In the genomic region with DNA sequence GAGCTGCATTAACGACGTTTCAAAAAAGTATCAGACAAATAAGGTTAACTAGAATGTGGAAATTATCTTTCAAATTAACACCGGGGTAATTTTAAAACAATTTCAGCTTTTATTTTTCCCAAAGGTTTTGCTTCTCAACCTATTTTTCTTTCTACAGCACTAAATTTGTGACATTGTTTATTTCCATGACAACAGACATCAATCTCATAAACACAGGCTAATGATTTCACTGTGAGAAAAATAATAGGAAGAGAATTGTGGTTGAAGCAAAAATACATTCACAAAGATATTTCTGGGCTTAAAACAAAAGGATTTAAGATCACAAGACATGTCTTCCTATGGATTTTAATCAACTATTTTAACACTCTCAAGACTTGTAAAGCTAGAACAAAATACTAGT, we compare ENCODE assay signal across 19 cellular contexts. TPM values are rescaled to one million over a fixed set of nuclear protein-coding genes. Genes with fewer than 3 reads are reported as not detected.
"Had no signal": no experiment of that assay in that cellular context is flagged by ENCODE, and none has a peak within 500 bp of the region (broad histone marks: within the 10 kb centered on the region; RNA-seq: fewer than 3 reads in every experiment).

No MANE protein-coding gene starts in this region.

- H3K4me1 ChIP-seq: psoas muscle had no signal

- H3K9me3 ChIP-seq: ascending aorta, psoas muscle had no signal

- ATAC-seq: left lobe of liver; psoas muscle; stimulated activated naive B cell treated with anti-CD40 and anti-IgM and Interleukin-4, amounts not matched to agents 10 μg/mL and 1 μg/mL and 100 μg/mL, for 72 hours had no signal

- DNase-seq: activated CD4-positive, alpha-beta T cell treated with anti-CD3 and anti-CD28 coated beads, Interleukin-2, amount 10 ng/mL, durations not matched to agents 7 days and 5 days; activated CD8-positive, alpha-beta memory T cell treated with anti-CD3 and anti-CD28 coated beads for 24 hours; activated gamma-delta T cell; cerebellar nuclear complex; effector CD8-positive, alpha-beta T cell; foreskin melanocyte; glutamatergic neuron; hippocampal formation; midbrain; ovary; psoas muscle; stimulated activated naive B cell treated with anti-CD40 and anti-IgM and Interleukin-4, amounts not matched to agents 10 μg/mL and 1 μg/mL and 100 μg/mL, for 72 hours had no signal

- H3K9me3 Mint-ChIP-seq: activated CD4-positive, alpha-beta T cell treated with anti-CD3 and anti-CD28 coated beads, Interleukin-2, amount 10 ng/mL, durations not matched to agents 7 days and 5 days; activated naive CD4-positive, alpha-beta T cell treated with anti-CD3 and anti-CD28 coated beads, Interleukin-2, amount 50 U/mL, for 24 hours; stimulated activated naive B cell treated with anti-CD40 and anti-IgM and Interleukin-4, amounts not matched to agents 10 μg/mL and 1 μg/mL and 100 μg/mL, for 72 hours; T-helper 1 cell treated with Interleukin-12 subunit alpha and Interleukin-12 subunit beta and Interleukin-4 antibody, amounts not matched to agents 30 μg/mL and 1 μg/mL, for 36 hours had no signal

- FAIRE-seq: bronchial epithelial cell, urothelium cell line had no signal

- H3K27me3 ChIP-seq: ascending aorta, ovary had no signal

- H3K36me3 ChIP-seq: ascending aorta, ovary had no signal

- H3K4me1 Mint-ChIP-seq: activated CD4-positive, alpha-beta T cell treated with anti-CD3 and anti-CD28 coated beads, Interleukin-2, amount 10 ng/mL, durations not matched to agents 7 days and 5 days; activated naive CD4-positive, alpha-beta T cell treated with anti-CD3 and anti-CD28 coated beads, Interleukin-2, amount 50 U/mL, for 24 hours; stimulated activated naive B cell treated with anti-CD40 and anti-IgM and Interleukin-4, amounts not matched to agents 10 μg/mL and 1 μg/mL and 100 μg/mL, for 72 hours had no signal

- H3K4me3 ChIP-seq: ascending aorta, lung, ovary, psoas muscle had no signal

- H3K27ac Mint-ChIP-seq: activated CD4-positive, alpha-beta T cell treated with anti-CD3 and anti-CD28 coated beads, Interleukin-2, amount 10 ng/mL, durations not matched to agents 7 days and 5 days; activated naive CD4-positive, alpha-beta T cell treated with anti-CD3 and anti-CD28 coated beads, Interleukin-2, amount 50 U/mL, for 24 hours; stimulated activated naive B cell treated with anti-CD40 and anti-IgM and Interleukin-4, amounts not matched to agents 10 μg/mL and 1 μg/mL and 100 μg/mL, for 72 hours; T-helper 1 cell treated with Interleukin-12 subunit alpha and Interleukin-12 subunit beta and Interleukin-4 antibody, amounts not matched to agents 30 μg/mL and 1 μg/mL, for 36 hours had no signal

- H3K27ac ChIP-seq: ascending aorta, ovary, psoas muscle had no signal

- H3K36me3 Mint-ChIP-seq: activated naive CD4-positive, alpha-beta T cell treated with anti-CD3 and anti-CD28 coated beads, Interleukin-2, amount 50 U/mL, for 24 hours; stimulated activated naive B cell treated with anti-CD40 and anti-IgM and Interleukin-4, amounts not matched to agents 10 μg/mL and 1 μg/mL and 100 μg/mL, for 72 hours had no signal

- H3K4me3 Mint-ChIP-seq: activated CD4-positive, alpha-beta T cell treated with anti-CD3 and anti-CD28 coated beads, Interleukin-2, amount 10 ng/mL, durations not matched to agents 7 days and 5 days; activated naive CD4-positive, alpha-beta T cell treated with anti-CD3 and anti-CD28 coated beads, Interleukin-2, amount 50 U/mL, for 24 hours; stimulated activated naive B cell treated with anti-CD40 and anti-IgM and Interleukin-4, amounts not matched to agents 10 μg/mL and 1 μg/mL and 100 μg/mL, for 72 hours; T-helper 1 cell treated with Interleukin-12 subunit alpha and Interleukin-12 subunit beta and Interleukin-4 antibody, amounts not matched to agents 30 μg/mL and 1 μg/mL, for 36 hours had no signal

RNA-seq across cellular contexts. Expression of a gene that starts 38.4 kb away (rescaled TPM):
- total RNA-seq: activated CD4-positive, alpha-beta T cell treated with anti-CD3 and anti-CD28 coated beads, Interleukin-2, amount 10 ng/mL, durations not matched to agents 7 days and 5 days had no signal
